21 cellular contexts compared by ENCODE assay signal in genomic region chr1:84286071-84286470, GRCh38. TPM values are rescaled to one million over a fixed set of nuclear protein-coding genes. Genes with fewer than 3 reads are reported as not detected.
"Had no signal": no experiment of that assay in that cellular context is flagged by ENCODE, and none has a peak within 500 bp of the region (broad histone marks: within the 10 kb centered on the region; RNA-seq: fewer than 3 reads in every experiment).

No MANE protein-coding gene starts in this region.

- H3K27me3 ChIP-seq: ovary, suprapubic skin had no signal

- ATAC-seq: activated naive CD4-positive, alpha-beta T cell treated with anti-CD3 and anti-CD28 coated beads, Interleukin-2, amount 50 U/mL, for 72 hours; effector memory CD8-positive, alpha-beta T cell; left colon; naive thymus-derived CD4-positive, alpha-beta T cell; sciatic nerve; stimulated activated naive CD8-positive, alpha-beta T cell treated with anti-CD3 and anti-CD28 coated beads, Interleukin-15, Interleukin-2, amounts not matched to agents 100 U/mL and 50 U/mL, for 24 hours; WTC11 had no signal

- FAIRE-seq: TTC549 had no signal

- H3K4me1 ChIP-seq: suprapubic skin had no signal

- H3K27ac ChIP-seq: ovary, suprapubic skin had no signal

- H3K9me3 ChIP-seq: ovary had no signal

- H3K36me3 ChIP-seq: ovary, suprapubic skin had no signal

- DNase-seq: activated CD4-positive, alpha-beta memory T cell treated with anti-CD3 and anti-CD28 coated beads, Interleukin-2, amount 10 ng/mL, durations not matched to agents 7 days and 5 days; activated CD4-positive, alpha-beta T cell treated with anti-CD3 and anti-CD28 coated beads for 4 hours; activated effector memory CD4-positive, alpha-beta T cell treated with anti-CD3 and anti-CD28 coated beads, Interleukin-2, amount 50 U/mL, for 16 hours; activated T-cell treated with anti-CD3 and anti-CD28 coated beads, Interleukin-2, amount 50 U/mL, for 24 hours; amniotic stem cell; dermis blood vessel endothelial cell; effector memory CD8-positive, alpha-beta T cell; foreskin melanocyte; head of caudate nucleus; left colon; naive thymus-derived CD4-positive, alpha-beta T cell; ovary; stimulated activated naive CD8-positive, alpha-beta T cell treated with anti-CD3 and anti-CD28 coated beads, Interleukin-15, Interleukin-2, amounts not matched to agents 100 U/mL and 50 U/mL, for 24 hours; trophoblast cell had no signal

- H3K4me3 ChIP-seq: lung, ovary, suprapubic skin had no signal

RNA-seq across cellular contexts. Expression of gene SAMD13, which starts 15.4 kb away (rescaled TPM):
- total RNA-seq: T-helper 2 cell treated with Interferon-gamma antibody and Interleukin-4, amounts not matched to agents 100 ng/mL and 5 ng/mL, for 36 hours had no signal
